In the genomic region with DNA sequence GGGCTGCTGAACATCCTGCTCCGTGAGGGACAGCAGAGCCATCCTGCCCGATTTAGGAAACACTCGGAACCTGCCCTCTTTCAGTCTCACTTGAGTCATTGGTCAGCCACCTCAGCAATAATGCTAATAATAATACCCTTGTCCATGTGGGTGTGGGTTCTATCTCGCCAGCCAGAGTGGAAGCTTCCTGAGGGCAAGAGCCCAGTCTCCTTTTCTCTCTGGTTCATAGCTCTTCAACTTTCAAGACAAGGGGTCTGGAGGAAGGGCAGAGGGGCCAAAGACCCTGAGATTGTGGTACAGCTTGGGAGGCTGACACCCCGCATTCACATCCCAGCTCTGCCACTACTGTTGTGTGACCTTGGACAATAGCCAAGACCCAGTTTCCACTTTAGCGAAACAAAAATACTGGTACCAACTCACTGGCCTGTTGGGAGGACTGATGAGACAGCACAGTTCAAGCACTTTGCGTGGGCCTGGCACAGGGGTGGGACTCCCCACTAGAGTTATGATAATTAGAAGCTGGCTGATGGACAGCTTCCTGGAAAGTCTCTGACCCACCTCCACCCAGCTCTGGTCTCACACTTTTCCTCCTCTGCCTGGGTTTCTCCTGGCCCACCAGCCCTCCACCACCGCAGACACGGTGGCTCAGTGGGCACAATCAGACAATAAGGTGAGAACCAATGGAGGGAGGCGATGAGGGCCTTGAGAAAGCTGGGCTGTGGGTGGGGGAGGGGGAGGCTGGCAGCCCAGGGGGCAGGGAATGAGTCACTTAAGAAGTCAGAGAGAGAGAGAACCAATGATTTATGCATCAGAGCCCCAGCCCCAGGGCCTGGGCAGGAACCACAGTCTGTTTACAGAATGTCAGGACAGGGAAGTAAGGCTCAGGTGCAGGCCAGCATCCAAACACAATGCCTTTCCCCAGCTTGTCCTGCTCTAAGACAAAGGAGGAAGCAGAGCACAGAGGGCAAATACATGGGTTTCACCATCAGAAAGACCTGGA, we compare ENCODE assay signal across 12 cellular contexts. TPM values are rescaled to one million over a fixed set of nuclear protein-coding genes. Genes with fewer than 3 reads are reported as not detected.
A peak's percentile ranks its signal among the peaks of the same experiment; 100 is the strongest.
DNase-seq lines count a peak whose midpoint lies in the region; ATAC-seq and TF ChIP-seq lines count a peak whose summit lies in the region.
"Had no signal": no experiment of that assay in that cellular context is flagged by ENCODE, and none has a peak within 500 bp of the region (broad histone marks: within the 10 kb centered on the region; RNA-seq: fewer than 3 reads in every experiment).

No MANE protein-coding gene starts in this region.

- H3K4me3 Mint-ChIP-seq in brain, result no peak overlapping the region
- H3K4me3 Mint-ChIP-seq in Caco-2 (ENCODE audit: unreplicated experiment), result no peak overlapping the region

- no peak overlapping the region for H3K27ac ChIP-seq in tibial artery
- H3K27ac ChIP-seq: SJSA1 had no signal

- H3K4me1 Mint-ChIP-seq in brain (peaks cover 14% of the 10 kb centered on the region), Caco-2 (ENCODE audit: low read depth, unreplicated experiment) (no peaks in the 10 kb centered on the region)

- POLR2A ChIA-PET in Caco-2 (lab: Charles Lee), result no interaction called here

- intact Hi-C loops in Caco-2 (cut with micrococcal nuclease; ENCODE audit: unreplicated experiment) (no loop called here), tibial artery (cut with DNase I; ENCODE audit: low total_unique reads) (no loop called here)

- H3K4me3 ChIP-seq in Caco-2 (ENCODE audit: low read depth, low read length) (no peak overlapping the region), tibial artery (no peak overlapping the region)
- H3K4me3 ChIP-seq: SJSA1 had no signal

- DNase-seq in ACHN (peak; percentile 54), HT-29 (ENCODE audit: low spot score) (peak; percentile 72), kidney glomerular epithelial cell (lab: John Stamatoyannopoulos, UW) (peak; percentile 66), Caco-2 (no peak), NCI-H2107 treated with DMSO at 0.1 percent for 48 hours (lab: John Stamatoyannopoulos, UW; ENCODE audit: unreplicated experiment) (no peak), tibial artery (no peak)
- DNase-seq: activated T-cell treated with anti-CD3 and anti-CD28 coated beads, Interleukin-2, amount 50 U/mL, for 1 hour; stimulated activated naive CD4-positive, alpha-beta T cell had no signal

- ATAC-seq in GM18873 (IDR thresholded peaks at IDR 0.05; ENCODE audit: low FRiP score, unreplicated experiment), result no peak

- BruUV-seq in Caco-2 (replicated peaks; lab: Mats Ljungman, UMichigan), result no TSS peak

- in situ Hi-C loops in ACHN (cut with HindIII; ENCODE audit: low pct_ligation_motif_present, low pct_unique_long_range_greater_than_20kb, low sequenced_read_pairs), result no loop called here

- H3K36me3 Mint-ChIP-seq in brain (peaks cover 14% of the 10 kb centered on the region), Caco-2 (ENCODE audit: insufficient read depth, unreplicated experiment) (peaks cover under 1% of the 10 kb centered on the region)

- H3K9me3 ChIP-seq in Caco-2, result no peaks in the 10 kb centered on the region
- no peaks in the 10 kb centered on the region for H3K9me3 ChIP-seq in tibial artery
- H3K9me3 ChIP-seq: SJSA1 had no signal

- no peak for TF ChIP-seq CTCF in brain (conservative IDR thresholded peaks at IDR 0.05)
- no peak for TF ChIP-seq CTCF in Caco-2 (IDR thresholded peaks at IDR 0.05; ENCODE audit: insufficient read depth in 1 of 2, low read depth in 1 of 2, low read length in 1 of 2, severe bottlenecking in 1 of 2, unreplicated experiment in 1 of 2)
- TF ChIP-seq CTCF in tibial artery (IDR thresholded peaks at IDR 0.05), result no peak

- H3K27me3 ChIP-seq in Caco-2 (replicated peaks; ENCODE audit: control insufficient read depth, insufficient read depth, low read length) (no peaks in the 10 kb centered on the region), tibial artery (peaks cover 0 to 14% of the 10 kb centered on the region in 2 donors)
- H3K27me3 ChIP-seq: SJSA1 had no signal

- H3K36me3 ChIP-seq in Caco-2 (ENCODE audit: control insufficient read depth, insufficient read depth, low read length) (no peaks in the 10 kb centered on the region), tibial artery (no peaks in the 10 kb centered on the region)
- H3K36me3 ChIP-seq: SJSA1 had no signal

- H3K9me3 Mint-ChIP-seq in brain (no peaks in the 10 kb centered on the region), Caco-2 (ENCODE audit: unreplicated experiment) (no peaks in the 10 kb centered on the region)

- H3K27ac Mint-ChIP-seq in brain (peak overlapping the region; percentile 8 to 94 (median 51)), Caco-2 (ENCODE audit: unreplicated experiment) (no peak overlapping the region)

- H3K27me3 Mint-ChIP-seq in brain, result peaks cover 7% of the 10 kb centered on the region
- H3K27me3 Mint-ChIP-seq in Caco-2 (ENCODE audit: insufficient read depth, unreplicated experiment), result no peaks in the 10 kb centered on the region

- peaks cover 21% of the 10 kb centered on the region for H3K4me1 ChIP-seq in Caco-2
- peaks cover 0 to 3% (median 0%) of the 10 kb centered on the region in 4 donors for H3K4me1 ChIP-seq in tibial artery
- H3K4me1 ChIP-seq: SJSA1 had no signal

- CTCF ChIA-PET in Caco-2 (lab: Charles Lee), result interaction anchor here (0.6 to 1.0 kb wide), 2 partner anchors 22 to 143 kb away, joined by 3 read pairs; no protein-coding TSS in a partner anchor

RNA-seq across cellular contexts. Expression of a gene that starts 9.6 kb away (rescaled TPM):
- 0.58 and 0.63 TPM in 2 replicates for total RNA-seq in HT-29 (2014; rRNA removed; shearing (Covaris generic))
- polyA plus RNA-seq in brain (ENCODE audit: insufficient read depth, low read depth, low replicate concordance), result 213 TPM
- total RNA-seq in Caco-2 (2022), result 0.07 and 0.09 TPM in 2 replicates
- total RNA-seq: SJSA1 had no signal

RNA-seq across cellular contexts. Expression of a gene that starts 51.1 kb away (rescaled TPM):
- 2.5 and 2.9 TPM in 2 replicates for total RNA-seq in HT-29 (2014; rRNA removed; shearing (Covaris generic))
- polyA plus RNA-seq in brain (ENCODE audit: insufficient read depth, low read depth, low replicate concordance), result 3.6 TPM
- total RNA-seq in Caco-2 (2022), result 5.7 and 6.6 TPM in 2 replicates

RNA-seq across cellular contexts. Expression of a gene that starts 56.5 kb away (rescaled TPM):
- total RNA-seq in HT-29 (2014; rRNA removed; shearing (Covaris generic)), result 0.10 and 0.21 TPM in 2 replicates
- not detected for polyA plus RNA-seq in brain (ENCODE audit: insufficient read depth, low read depth, low replicate concordance)
- total RNA-seq in Caco-2 (2022), result not detected in 2 replicates
- total RNA-seq: SJSA1, skeletal muscle tissue had no signal

Comparison
In these comparisons a context has a peak if more than half of its experiments do, and no peak if none do; other contexts are left out.
1. DNase-seq: peak in ACHN (single experiment), HT-29 (single experiment) and kidney glomerular epithelial cell (single experiment); none in Caco-2 (0 of 2), NCI-H2107 treated with DMSO at 0.1 percent for 48 hours (single experiment) and tibial artery (0 of 2).